Comparison of ENCODE assay signal across 13 cellular contexts in genomic region chr14:101821528-101821927, GRCh38.
DNase-seq lines count a peak whose midpoint lies in the region; ATAC-seq lines count a peak whose summit lies in the region.
"Had no signal": no experiment of that assay in that cellular context is flagged by ENCODE, and none has a peak within 500 bp of the region (broad histone marks: within the 10 kb centered on the region; RNA-seq: fewer than 3 reads in every experiment).

No MANE protein-coding gene starts in this region.

- H3K9me3 ChIP-seq in right cardiac atrium (ENCODE audit: control insufficient read depth, low read length), result no peaks in the 10 kb centered on the region
- H3K9me3 ChIP-seq: tibial artery had no signal

- CTCF ChIA-PET in activated CD4-positive, alpha-beta memory T cell treated with anti-CD3 and anti-CD28 coated beads for 36 hours (lab: Charles Lee), result interaction anchor here (0.6 to 2.3 kb wide), 6 partner anchors 8 to 51 kb away, joined by 3 to 15 read pairs (median 4); no protein-coding TSS in a partner anchor

- ATAC-seq in HG03159 (IDR thresholded peaks at IDR 0.05; ENCODE audit: unreplicated experiment) (no peak), GM18517 (IDR thresholded peaks at IDR 0.05; ENCODE audit: unreplicated experiment) (no peak), right cardiac atrium (no peak)
- ATAC-seq: HCT116, WTC11 had no signal

- DNase-seq in activated T-cell treated with anti-CD3 and anti-CD28 coated beads, Interleukin-2, amount 50 U/mL, for 1 hour, result peak; percentile 65
- DNase-seq in activated T-cell treated with anti-CD3 and anti-CD28 coated beads for 4 hours (no peak), right cardiac atrium (no peak)
- DNase-seq in activated CD4-positive, alpha-beta memory T cell treated with anti-CD3 and anti-CD28 coated beads for 36 hours, result peak; percentile 73
- DNase-seq in central memory CD4-positive, alpha-beta T cell, result peak; percentile 87
- peak; percentile 56 to 84 (median 77) for DNase-seq in stimulated activated naive CD4-positive, alpha-beta T cell (lab: John Stamatoyannopoulos, UW)
- DNase-seq: hypothalamus, tibial artery had no signal

- H3K4me3 Mint-ChIP-seq in activated CD4-positive, alpha-beta memory T cell treated with anti-CD3 and anti-CD28 coated beads for 36 hours, result peak overlapping the region; percentile 57
- H3K4me3 Mint-ChIP-seq: WTC11 had no signal

- no peaks in the 10 kb centered on the region for H3K9me3 Mint-ChIP-seq in activated CD4-positive, alpha-beta memory T cell treated with anti-CD3 and anti-CD28 coated beads for 36 hours

- no peaks in the 10 kb centered on the region for H3K27me3 Mint-ChIP-seq in activated CD4-positive, alpha-beta memory T cell treated with anti-CD3 and anti-CD28 coated beads for 36 hours

- peaks cover 57% of the 10 kb centered on the region for H3K36me3 Mint-ChIP-seq in activated CD4-positive, alpha-beta memory T cell treated with anti-CD3 and anti-CD28 coated beads for 36 hours

- no peak overlapping the region for H3K4me3 ChIP-seq in right cardiac atrium (ENCODE audit: low read length)
- H3K4me3 ChIP-seq: tibial artery had no signal

- peak overlapping the region; percentile 99 for H3K27ac Mint-ChIP-seq in activated CD4-positive, alpha-beta memory T cell treated with anti-CD3 and anti-CD28 coated beads for 36 hours
- H3K27ac Mint-ChIP-seq: WTC11 had no signal

- peaks cover 14% of the 10 kb centered on the region for H3K4me1 ChIP-seq in right cardiac atrium (ENCODE audit: control insufficient read depth, insufficient read depth, low read length)

- no peak overlapping the region for H3K27ac ChIP-seq in right cardiac atrium (ENCODE audit: low read length)
- H3K27ac ChIP-seq: parathyroid adenoma, tibial artery had no signal

- intact Hi-C loops in activated CD4-positive, alpha-beta memory T cell treated with anti-CD3 and anti-CD28 coated beads for 36 hours (cut with micrococcal nuclease), result loop anchor here (2.0 to 5.0 kb wide), 4 partner anchors 127 to 1754 kb away; partner anchors contain the start of genes EVL, HSP90AA1 and WDR20
- intact Hi-C loops in right cardiac atrium (cut with DNase I), result loop anchor here in 2 of 4 donors (10.0 kb wide), 1 partner anchor 47 kb away; no protein-coding TSS in a partner anchor

- H3K4me1 Mint-ChIP-seq in activated CD4-positive, alpha-beta memory T cell treated with anti-CD3 and anti-CD28 coated beads for 36 hours (ENCODE audit: low read depth), result peaks cover 82% of the 10 kb centered on the region
- H3K4me1 Mint-ChIP-seq: WTC11 had no signal

- WGBS in right cardiac atrium, result 90% methylated on average over 11 of the region's 11 CpGs

- POLR2A ChIA-PET in activated CD4-positive, alpha-beta memory T cell treated with anti-CD3 and anti-CD28 coated beads for 36 hours (lab: Charles Lee), result interaction anchor here (1.2 to 4.3 kb wide), 2 partner anchors 11 to 58 kb away, joined by 5 to 68 read pairs; no protein-coding TSS in a partner anchor

- no peaks in the 10 kb centered on the region for H3K27me3 ChIP-seq in right cardiac atrium (ENCODE audit: control insufficient read depth, insufficient read depth)
- H3K27me3 ChIP-seq: tibial artery had no signal

Comparison
In these comparisons a context has a peak if more than half of its experiments do, and no peak if none do; other contexts are left out.
1. DNase-seq: peak in activated T-cell treated with anti-CD3 and anti-CD28 coated beads, Interleukin-2, amount 50 U/mL, for 1 hour (single experiment), activated CD4-positive, alpha-beta memory T cell treated with anti-CD3 and anti-CD28 coated beads for 36 hours (single experiment), central memory CD4-positive, alpha-beta T cell (single experiment) and stimulated activated naive CD4-positive, alpha-beta T cell (6 of 6); none in activated T-cell treated with anti-CD3 and anti-CD28 coated beads for 4 hours (single experiment) and right cardiac atrium (0 of 3).